In the genomic region with DNA sequence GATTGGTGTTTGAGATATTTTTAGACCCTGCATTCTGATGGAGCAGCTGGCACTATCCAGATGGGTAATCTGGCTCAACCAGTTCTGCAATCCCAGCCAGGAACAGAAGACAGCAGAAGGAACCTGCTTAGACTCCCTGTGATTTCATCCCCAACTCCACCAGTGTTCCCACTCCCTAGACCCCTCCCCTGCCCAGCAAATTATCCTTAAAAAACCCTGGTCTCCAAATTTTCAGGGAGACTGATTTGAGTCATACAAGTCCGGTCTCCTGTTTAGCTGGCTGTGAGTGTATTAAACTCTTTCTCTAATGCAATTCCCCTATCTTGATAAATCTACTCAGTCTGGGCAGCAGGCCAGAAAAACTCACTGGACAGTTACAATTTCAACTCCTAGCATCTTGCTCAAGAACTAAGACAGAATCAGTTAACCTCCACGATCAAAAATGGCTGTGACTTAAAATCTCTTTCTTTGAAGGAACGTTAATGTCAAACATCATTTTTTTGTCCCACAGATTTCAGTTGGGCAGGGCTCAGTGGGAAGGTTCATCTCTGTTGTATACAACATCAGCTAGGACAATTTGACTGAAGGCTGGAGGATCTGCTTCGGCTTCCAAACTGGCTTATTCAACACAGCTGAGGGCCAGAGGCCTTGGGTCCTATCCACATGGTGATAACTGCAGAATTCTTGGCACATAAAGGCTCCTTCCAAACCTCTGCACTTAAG, we compare ENCODE assay signal across 12 cellular contexts. TPM values are rescaled to one million over a fixed set of nuclear protein-coding genes. Genes with fewer than 3 reads are reported as not detected.
DNase-seq lines count a peak whose midpoint lies in the region; ATAC-seq and TF ChIP-seq lines count a peak whose summit lies in the region.
"Had no signal": no experiment of that assay in that cellular context is flagged by ENCODE, and none has a peak within 500 bp of the region (broad histone marks: within the 10 kb centered on the region; RNA-seq: fewer than 3 reads in every experiment).

No MANE protein-coding gene starts in this region.

- H4K20me1 ChIP-seq in fibroblast of lung (ENCODE audit: control insufficient read depth, extremely low read depth, insufficient read depth, low read length), result no peaks in the 10 kb centered on the region

- H3K4me3 ChIP-seq in RWPE2 (ENCODE audit: severe bottlenecking), result no peak overlapping the region
- no peak overlapping the region for H3K4me3 ChIP-seq in fibroblast of lung (replicated peaks in 1 of 4; ENCODE audit: control extremely low read depth in 1 of 4, insufficient read depth in 1 of 4, low read depth in 3 of 4, low read length in 4 of 4)
- H3K4me3 ChIP-seq in testis, result no peak overlapping the region
- no peak overlapping the region for H3K4me3 ChIP-seq in esophagus squamous epithelium
- H3K4me3 ChIP-seq: A549, gastroesophageal sphincter had no signal

- H3K79me2 ChIP-seq in fibroblast of lung (ENCODE audit: control insufficient read depth, insufficient read depth, low read length), result no peaks in the 10 kb centered on the region

- 88 to 94% methylated on average over 4 of the region's 4 CpGs for WGBS in testis, 2 donors
- 56 to 61% methylated on average over 4 of the region's 4 CpGs for WGBS in esophagus squamous epithelium, 2 donors

- DNase-seq in NCI-H2171 treated with DMSO at 0.1 percent for 48 hours (lab: John Stamatoyannopoulos, UW), result peak; percentile 63
- no peak for DNase-seq in NCI-H2171 (lab: John Stamatoyannopoulos, UW)
- DNase-seq in RWPE2 (ENCODE audit: low spot score), result no peak
- peak; percentile 60 to 87 for DNase-seq in fibroblast of lung (ENCODE audit: low read depth in 2 of 2)
- peak; percentile 72 for DNase-seq in testis
- DNase-seq in esophagus squamous epithelium (lab: John Stamatoyannopoulos, UW), result no peak
- no peak for DNase-seq in NCI-H187 (lab: John Stamatoyannopoulos, UW)
- DNase-seq: NCI-H2227 treated with DMSO at 0.1 percent for 48 hours had no signal

- no peaks in the 10 kb centered on the region for H3K27me3 ChIP-seq in RWPE2 (ENCODE audit: insufficient read depth, poor library complexity, severe bottlenecking)
- H3K27me3 ChIP-seq in fibroblast of lung (ENCODE audit: control insufficient read depth, insufficient read depth, low read length), result no peaks in the 10 kb centered on the region
- H3K27me3 ChIP-seq in testis, result no peaks in the 10 kb centered on the region
- no peaks in the 10 kb centered on the region for H3K27me3 ChIP-seq in esophagus squamous epithelium

- H3K27ac ChIP-seq in RWPE2 (ENCODE audit: poor library complexity, severe bottlenecking), result no peak overlapping the region
- H3K27ac ChIP-seq in fibroblast of lung (ENCODE audit: insufficient read depth, low read length), result no peak overlapping the region
- no peak overlapping the region for H3K27ac ChIP-seq in testis
- H3K27ac ChIP-seq in esophagus squamous epithelium, result no peak overlapping the region
- H3K27ac ChIP-seq: A549, gastroesophageal sphincter, HL-60 had no signal

- no peak overlapping the region for H3K9ac ChIP-seq in fibroblast of lung (ENCODE audit: insufficient read depth, low read length)

- intact Hi-C loops in testis (cut with DNase I; ENCODE audit: low total_unique reads) (no loop called here), esophagus squamous epithelium (cut with DNase I) (no loop called here)

- H3K36me3 ChIP-seq in RWPE2 (ENCODE audit: low read depth), result no peaks in the 10 kb centered on the region
- no peaks in the 10 kb centered on the region for H3K36me3 ChIP-seq in fibroblast of lung (ENCODE audit: control insufficient read depth, insufficient read depth, low read length)
- H3K36me3 ChIP-seq in testis (ENCODE audit: low read depth, missing control alignments), result no peaks in the 10 kb centered on the region
- no peaks in the 10 kb centered on the region for H3K36me3 ChIP-seq in esophagus squamous epithelium
- H3K36me3 ChIP-seq: gastroesophageal sphincter had no signal

- H3K9me3 ChIP-seq in RWPE2 (ENCODE audit: severe bottlenecking) (peaks cover 5% of the 10 kb centered on the region), fibroblast of lung (ENCODE audit: control insufficient read depth, insufficient read depth, low read depth, low read length) (no peaks in the 10 kb centered on the region), testis (no peaks in the 10 kb centered on the region), esophagus squamous epithelium (no peaks in the 10 kb centered on the region)

- TF ChIP-seq POLR2A in testis (IDR thresholded peaks at IDR 0.05) (no peak), esophagus squamous epithelium (IDR thresholded peaks at IDR 0.05) (no peak)

- ATAC-seq in RWPE2 (ENCODE audit: low read depth) (peak; percentile 45; the same call in 2 of the 3 replicates), HG03342 (IDR thresholded peaks at IDR 0.05; ENCODE audit: unreplicated experiment) (no peak)
- ATAC-seq: A549, gastroesophageal sphincter had no signal

- H3K4me2 ChIP-seq in fibroblast of lung (ENCODE audit: extremely low read depth, insufficient read depth, low read length), result no peak overlapping the region
- H3K4me2 ChIP-seq: A549 had no signal

- no peak for TF ChIP-seq CTCF in RWPE2 (IDR thresholded peaks at IDR 0.05; ENCODE audit: poor library complexity, severe bottlenecking)
- TF ChIP-seq CTCF in fibroblast of lung (conservative IDR thresholded peaks at IDR 0.05 in 1 of 2, IDR thresholded peaks at IDR 0.05 in 1 of 2; ENCODE audit: low read depth in 1 of 2, low read length in 2 of 2), result no peak
- TF ChIP-seq CTCF in testis (IDR thresholded peaks at IDR 0.05), result no peak
- no peak for TF ChIP-seq CTCF in esophagus squamous epithelium (IDR thresholded peaks at IDR 0.05)

- H2AFZ ChIP-seq in fibroblast of lung (ENCODE audit: low read length), result no peak overlapping the region

- H3K4me1 ChIP-seq in RWPE2 (ENCODE audit: insufficient read depth, poor library complexity, severe bottlenecking), result no peaks in the 10 kb centered on the region
- no peaks in the 10 kb centered on the region for H3K4me1 ChIP-seq in fibroblast of lung (ENCODE audit: control insufficient read depth, extremely low read depth, insufficient read depth, low read length)
- H3K4me1 ChIP-seq in testis, result no peaks in the 10 kb centered on the region
- H3K4me1 ChIP-seq in esophagus squamous epithelium, result peaks cover 0 to 21% (median 8%) of the 10 kb centered on the region in 3 donors
- H3K4me1 ChIP-seq: A549 had no signal

RNA-seq across cellular contexts. Expression of a gene that starts 4.9 kb away (rescaled TPM):
- total RNA-seq in fibroblast of lung (47.0 and 48.2 TPM in 2 replicates), testis (100 to 1,000 TPM in 1 of 2 donors, 10 to 100 TPM in 1; 99.1 to 106 TPM), esophagus squamous epithelium (10 to 100 TPM; 31.8 to 88.1 (median 45.3) TPM)
- polyA plus RNA-seq in fibroblast of lung (29.9 and 47.7 TPM in 2 replicates), testis (ENCODE audit: insufficient read depth, low read depth, low replicate concordance) (117 TPM)
- polyA plus RNA-seq in fibroblast of lung (2012), result 14.3 and 23.2 TPM in 2 replicates
- 28.3 and 41.7 TPM in 2 replicates for polyA minus RNA-seq in fibroblast of lung (ENCODE audit: low replicate concordance)

Comparison
In these comparisons a context has a peak if more than half of its experiments do, and no peak if none do; other contexts are left out.
1. DNase-seq: peak in NCI-H2171 treated with DMSO at 0.1 percent for 48 hours (single experiment), fibroblast of lung (2 of 2) and testis (single experiment); none in NCI-H2171 (single experiment), RWPE2 (single experiment), esophagus squamous epithelium (single experiment) and NCI-H187 (0 of 2).